1 cellular context compared by ENCODE assay signal in genomic region chrX:14872355-14872754, GRCh38.
A peak's percentile ranks its signal among the peaks of the same experiment; 100 is the strongest.
TF ChIP-seq lines count a peak whose summit lies in the region.

No MANE protein-coding gene starts in this region.

TF ChIP-seq in K562, 482 proteins besides CTCF, POLR2A, EP300 and RAD21:
- TF ChIP-seq ZNF740 (CRISPR knock-in tag; IDR thresholded peaks at IDR 0.05), result no peak
- 0 out of 4 replicates have a peak, but pooled peaks of 1 of the 2 experiments have one; percentile 48 for TF ChIP-seq ZNF740 (tag; IDR thresholded peaks at IDR 0.05)
- TF ChIP-seq SOX6 (IDR thresholded peaks at IDR 0.05), result no peak
- TF ChIP-seq NR2C1 (IDR thresholded peaks at IDR 0.05), result no peak
- TF ChIP-seq NR2C1 (tag; IDR thresholded peaks at IDR 0.05), result no peak
- no peak for TF ChIP-seq ARHGAP35 (IDR thresholded peaks at IDR 0.05; ENCODE audit: partially characterized antibody)
- TF ChIP-seq ARID3B (CRISPR knock-in tag; IDR thresholded peaks at IDR 0.05; ENCODE audit: borderline replicate concordance), result no peak
